Comparison of ENCODE assay signal across 2 cellular contexts in the genomic region with DNA sequence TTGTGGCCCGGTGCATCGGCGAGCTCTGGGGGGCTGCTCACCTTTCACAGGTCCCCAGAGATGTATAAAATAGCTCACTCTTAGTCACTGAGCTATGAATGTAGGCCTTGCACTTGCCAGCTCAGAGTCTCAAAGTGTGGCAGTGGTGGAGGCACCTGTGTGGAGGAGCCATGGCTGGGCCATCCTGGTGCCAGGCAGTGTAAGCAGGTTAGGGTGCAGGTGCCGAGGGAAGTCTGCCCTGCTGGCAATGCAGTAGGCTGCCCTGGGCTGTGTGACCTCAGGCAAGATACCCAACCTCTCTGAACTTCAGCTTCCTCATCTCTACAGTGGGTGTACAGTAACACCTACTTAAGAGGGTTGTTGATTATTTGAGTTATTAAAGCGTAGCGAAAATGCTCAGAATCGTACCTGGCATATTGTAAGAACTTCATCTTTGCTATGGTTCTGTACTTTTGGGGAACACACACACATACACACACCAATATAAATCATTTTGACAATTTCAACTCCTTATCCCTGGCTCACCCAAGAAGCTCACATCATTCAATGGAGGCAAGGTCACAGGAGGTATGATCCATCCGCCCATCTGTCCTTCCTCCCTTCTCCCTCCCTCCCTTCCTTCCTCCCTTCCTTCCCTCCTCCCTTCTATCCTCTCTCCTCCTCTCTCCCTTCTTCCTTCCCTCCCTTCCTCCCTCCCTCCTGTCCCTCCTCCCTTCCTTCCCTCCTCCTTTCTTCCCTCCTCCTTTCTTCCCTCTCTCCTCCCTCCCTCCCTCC.
TF ChIP-seq lines count a peak whose summit lies in the region.

No MANE protein-coding gene starts in this region.

TF ChIP-seq in IMR-90, 13 proteins besides CTCF, POLR2A, EP300 and RAD21:
- TF ChIP-seq MAFK (IDR thresholded peaks at IDR 0.05; ENCODE audit: low read depth, low read length) (no peak), RCOR1 (IDR thresholded peaks at IDR 0.05; ENCODE audit: insufficient replicate concordance, low read length) (no peak), CEBPB (IDR thresholded peaks at IDR 0.05; ENCODE audit: low read depth, low read length) (no peak), SMC3 (IDR thresholded peaks at IDR 0.05; ENCODE audit: low read depth, low read length) (no peak), MXI1 (IDR thresholded peaks at IDR 0.05; ENCODE audit: borderline replicate concordance, low read depth, low read length) (no peak), RFX5 (IDR thresholded peaks at IDR 0.05; ENCODE audit: low read depth, low read length) (no peak)
- TF ChIP-seq, protein P1, sequence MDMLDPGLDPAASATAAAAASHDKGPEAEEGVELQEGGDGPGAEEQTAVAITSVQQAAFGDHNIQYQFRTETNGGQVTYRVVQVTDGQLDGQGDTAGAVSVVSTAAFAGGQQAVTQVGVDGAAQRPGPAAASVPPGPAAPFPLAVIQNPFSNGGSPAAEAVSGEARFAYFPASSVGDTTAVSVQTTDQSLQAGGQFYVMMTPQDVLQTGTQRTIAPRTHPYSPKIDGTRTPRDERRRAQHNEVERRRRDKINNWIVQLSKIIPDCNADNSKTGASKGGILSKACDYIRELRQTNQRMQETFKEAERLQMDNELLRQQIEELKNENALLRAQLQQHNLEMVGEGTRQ (IDR thresholded peaks at IDR 0.05; ENCODE audit: low read depth, low read length): no peak
- TF ChIP-seq, protein P2, sequence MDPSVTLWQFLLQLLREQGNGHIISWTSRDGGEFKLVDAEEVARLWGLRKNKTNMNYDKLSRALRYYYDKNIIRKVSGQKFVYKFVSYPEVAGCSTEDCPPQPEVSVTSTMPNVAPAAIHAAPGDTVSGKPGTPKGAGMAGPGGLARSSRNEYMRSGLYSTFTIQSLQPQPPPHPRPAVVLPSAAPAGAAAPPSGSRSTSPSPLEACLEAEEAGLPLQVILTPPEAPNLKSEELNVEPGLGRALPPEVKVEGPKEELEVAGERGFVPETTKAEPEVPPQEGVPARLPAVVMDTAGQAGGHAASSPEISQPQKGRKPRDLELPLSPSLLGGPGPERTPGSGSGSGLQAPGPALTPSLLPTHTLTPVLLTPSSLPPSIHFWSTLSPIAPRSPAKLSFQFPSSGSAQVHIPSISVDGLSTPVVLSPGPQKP (IDR thresholded peaks at IDR 0.05; ENCODE audit: borderline replicate concordance, low read depth, low read length): no peak

TF ChIP-seq in H1, 55 proteins besides CTCF, POLR2A, EP300 and RAD21:
- peak; percentile 55; the same call in 1 of the 2 replicates for TF ChIP-seq KDM1A (IDR thresholded peaks at IDR 0.05; ENCODE audit: borderline replicate concordance, low read length)
- TF ChIP-seq HDAC2 (IDR thresholded peaks at IDR 0.05; ENCODE audit: borderline replicate concordance in 1 of 2, low read depth in 2 of 2, low read length in 2 of 2): 0 out of 4 replicates have a peak, but pooled peaks of 1 of the 2 experiments have one; percentile 7
- TF ChIP-seq SIRT6 (IDR thresholded peaks at IDR 0.05; ENCODE audit: low read length): no peak
